In the genomic region with DNA sequence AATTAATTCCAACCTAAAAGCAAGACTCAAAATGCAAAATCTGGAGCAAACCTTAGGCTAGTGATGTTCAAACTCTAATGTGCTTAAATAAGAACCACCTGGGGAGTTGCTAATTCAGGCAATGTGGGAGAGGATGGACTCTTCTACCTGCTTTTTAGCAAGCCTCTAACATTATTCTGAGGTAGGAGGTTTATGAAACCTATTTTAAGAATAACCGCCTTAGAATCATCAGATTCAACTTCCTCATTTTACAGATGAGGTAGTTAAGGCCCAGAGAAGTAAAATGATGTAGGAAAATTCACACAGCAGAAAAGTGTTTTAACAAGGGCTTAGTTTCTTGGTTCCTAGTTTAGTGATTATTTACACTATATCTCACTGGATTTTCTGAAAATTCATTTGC, we compare ENCODE assay signal across 19 cellular contexts.
DNase-seq lines count a peak whose midpoint lies in the region; ATAC-seq lines count a peak whose summit lies in the region.
"Had no signal": no experiment of that assay in that cellular context is flagged by ENCODE, and none has a peak within 500 bp of the region (broad histone marks: within the 10 kb centered on the region; RNA-seq: fewer than 3 reads in every experiment).

No MANE protein-coding gene starts in this region.

- H3K36me3 Mint-ChIP-seq in memory B cell, result no peaks in the 10 kb centered on the region
- H3K36me3 Mint-ChIP-seq: neural progenitor cell had no signal

- H3K4me1 Mint-ChIP-seq in memory B cell, result peaks cover 5% of the 10 kb centered on the region
- H3K4me1 Mint-ChIP-seq: neural progenitor cell had no signal

- H3K27me3 Mint-ChIP-seq in memory B cell, result no peaks in the 10 kb centered on the region

- H3K4me3 Mint-ChIP-seq in memory B cell, result no peak overlapping the region
- H3K4me3 Mint-ChIP-seq: activated T-cell treated with anti-CD3 and anti-CD28 coated beads, Interleukin-2, amount 50 U/mL, for 4 hours; B cell; neural progenitor cell had no signal

- peak; percentile 60 for ATAC-seq in GM18909 (IDR thresholded peaks at IDR 0.05; ENCODE audit: poor library complexity, unreplicated experiment)
- ATAC-seq in HG02623 (IDR thresholded peaks at IDR 0.05; ENCODE audit: unreplicated experiment), result peak; percentile 62
- peak; percentile 63 for ATAC-seq in HG03469 (IDR thresholded peaks at IDR 0.05; ENCODE audit: unreplicated experiment)
- peak; percentile 78 for ATAC-seq in memory B cell (ENCODE audit: low read depth)
- ATAC-seq: activated T-cell treated with anti-CD3 and anti-CD28 coated beads, Interleukin-2, amount 50 U/mL, for 4 hours; heart left ventricle; Panc1 had no signal

- no peaks in the 10 kb centered on the region for H3K9me3 Mint-ChIP-seq in memory B cell
- H3K9me3 Mint-ChIP-seq: activated T-cell treated with anti-CD3 and anti-CD28 coated beads, Interleukin-2, amount 50 U/mL, for 4 hours; neural progenitor cell had no signal

- no peak for DNase-seq in memory B cell (ENCODE audit: low spot score in 2 of 2)
- no peak for DNase-seq in central memory CD4-positive, alpha-beta T cell
- DNase-seq in activated CD4-positive, alpha-beta T cell treated with anti-CD3 and anti-CD28 coated beads for 1 hour, result no peak
- no peak for DNase-seq in activated naive CD4-positive, alpha-beta T cell treated with Interleukin-2 at 50 U/mL for 16 hours
- DNase-seq: activated CD4-positive, alpha-beta T cell treated with anti-CD3 and anti-CD28 coated beads, Interleukin-2, amount 50 U/mL, for 48 hours; activated T-cell treated with anti-CD3 and anti-CD28 coated beads, Interleukin-2, amount 50 U/mL, for 4 hours; DMS153; dorsolateral prefrontal cortex; GOT3; heart left ventricle; NCI-H1930; NCI-H510A; stimulated activated CD4-positive, alpha-beta T cell treated with anti-CD3 and anti-CD28 coated beads, Interleukin-2, amount 100 ng/mL, for 24 hours had no signal

- no peak overlapping the region for H3K27ac Mint-ChIP-seq in memory B cell
- H3K27ac Mint-ChIP-seq: B cell, neural progenitor cell had no signal
